In genomic region chr10:5094265-5095205, GRCh38 we compare ENCODE assay signal across 1 cellular context.
TF ChIP-seq lines count a peak whose summit lies in the region.

TSS of gene AKR1C3 (plus strand) at chr10:5094414. CDS start at chr10:5094445, 31 bp downstream.

TF ChIP-seq in GM23338, 12 proteins besides CTCF, POLR2A, EP300 and RAD21 (continued from another document):
- TF ChIP-seq ZNF462 (CRISPR knock-in tag; IDR thresholded peaks at IDR 0.05), result no peak
- no peak for TF ChIP-seq CREB1 (CRISPR knock-in tag; IDR thresholded peaks at IDR 0.05; ENCODE audit: low read depth)
- no peak for TF ChIP-seq REST (IDR thresholded peaks at IDR 0.05; ENCODE audit: unreplicated experiment)
- TF ChIP-seq STAT1 (IDR thresholded peaks at IDR 0.05; ENCODE audit: unreplicated experiment), result no peak
- no peak for TF ChIP-seq NANOG (IDR thresholded peaks at IDR 0.05; ENCODE audit: borderline replicate concordance)
- TF ChIP-seq ETS1 (IDR thresholded peaks at IDR 0.05), result no peak
- TF ChIP-seq ZNF114 (CRISPR knock-in tag; IDR thresholded peaks at IDR 0.05), result no peak
- TF ChIP-seq EZH2phosphoT487 (IDR thresholded peaks at IDR 0.05; ENCODE audit: unreplicated experiment), result no peak
